9 cellular contexts compared by ENCODE assay signal in the genomic region with DNA sequence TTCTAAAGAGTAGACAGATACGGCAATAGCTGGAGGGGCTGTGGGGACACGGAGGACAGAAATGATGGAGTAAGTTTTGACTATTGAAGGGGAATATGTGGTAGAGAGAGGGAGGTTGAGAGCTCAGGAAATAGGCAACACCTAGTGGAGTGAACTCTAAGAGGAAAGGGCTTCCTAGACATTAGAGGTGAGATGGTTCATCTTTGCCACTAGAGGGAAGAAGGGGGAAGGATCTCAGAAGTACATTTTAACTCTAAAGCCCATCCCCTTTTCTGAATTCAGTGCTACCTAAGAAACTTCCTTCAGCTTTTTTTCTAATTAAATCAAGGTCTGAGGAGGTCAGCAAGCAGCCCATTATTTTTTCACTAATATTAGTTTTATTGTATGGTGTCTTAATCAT.
A peak's percentile ranks its signal among the peaks of the same experiment; 100 is the strongest.
DNase-seq lines count a peak whose midpoint lies in the region; ATAC-seq and TF ChIP-seq lines count a peak whose summit lies in the region.
"Had no signal": no experiment of that assay in that cellular context is flagged by ENCODE, and none has a peak within 500 bp of the region (broad histone marks: within the 10 kb centered on the region; RNA-seq: fewer than 3 reads in every experiment).

No MANE protein-coding gene starts in this region.

- no peak overlapping the region for H3K4me3 ChIP-seq in Jurkat, Clone E6-1 (ENCODE audit: low read length)
- H3K4me3 ChIP-seq in colonic mucosa, result no peak overlapping the region

- H3K4me1 Mint-ChIP-seq in activated T-cell treated with anti-CD3 and anti-CD28 coated beads, Interleukin-2, amount 50 U/mL, for 4 hours (ENCODE audit: low read depth), result no peaks in the 10 kb centered on the region

- no peaks in the 10 kb centered on the region for H3K4me1 ChIP-seq in colonic mucosa

- H3K36me3 Mint-ChIP-seq in activated T-cell treated with anti-CD3 and anti-CD28 coated beads, Interleukin-2, amount 50 U/mL, for 4 hours (ENCODE audit: insufficient read depth), result no peaks in the 10 kb centered on the region

- H3K36me3 ChIP-seq in colonic mucosa, result no peaks in the 10 kb centered on the region

- no peaks in the 10 kb centered on the region for H3K27me3 ChIP-seq in colonic mucosa

- no peak overlapping the region for H3K9ac ChIP-seq in colonic mucosa (ENCODE audit: low read depth in 2 of 2, low read length in 2 of 2)

- peak; percentile 21 for DNase-seq in Jurkat, Clone E6-1 (ENCODE audit: low read depth, low spot score)
- DNase-seq in amniotic epithelial cell (ENCODE audit: low read depth) (peak; percentile 1), globus pallidus (ENCODE audit: low spot score) (no peak), colonic mucosa (no peak), MV-4-11 (lab: John Stamatoyannopoulos, UW) (no peak)
- no peak for DNase-seq in activated T-cell treated with anti-CD3 and anti-CD28 coated beads, Interleukin-2, amount 50 U/mL, for 4 hours
- DNase-seq: NCI-H1694 had no signal

- peaks cover 5% of the 10 kb centered on the region for H3K9me3 Mint-ChIP-seq in activated T-cell treated with anti-CD3 and anti-CD28 coated beads, Interleukin-2, amount 50 U/mL, for 4 hours

- intact Hi-C loops in colonic mucosa (cut with DNase I), result no loop called here

- peak; percentile 57 for TF ChIP-seq CTCF in 22Rv1 (IDR thresholded peaks at IDR 0.05)
- TF ChIP-seq CTCF in colonic mucosa (IDR thresholded peaks at IDR 0.05), result no peak

- no peak overlapping the region for H3K4me3 Mint-ChIP-seq in activated T-cell treated with anti-CD3 and anti-CD28 coated beads, Interleukin-2, amount 50 U/mL, for 4 hours

- H3K27me3 Mint-ChIP-seq in activated T-cell treated with anti-CD3 and anti-CD28 coated beads, Interleukin-2, amount 50 U/mL, for 4 hours (ENCODE audit: low read depth), result no peaks in the 10 kb centered on the region

- H3K27ac ChIP-seq in 22Rv1, result no peak overlapping the region
- H3K27ac ChIP-seq in colonic mucosa, result no peak overlapping the region

- no peaks in the 10 kb centered on the region for H3K9me3 ChIP-seq in colonic mucosa

- peak; percentile 86 for ATAC-seq in GM18861 (IDR thresholded peaks at IDR 0.05; ENCODE audit: unreplicated experiment)
- ATAC-seq in activated T-cell treated with anti-CD3 and anti-CD28 coated beads, Interleukin-2, amount 50 U/mL, for 4 hours, result no peak

Comparison
In these comparisons a context has a peak if more than half of its experiments do, and no peak if none do; other contexts are left out.
1. DNase-seq: peak in Jurkat, Clone E6-1 (single experiment) and amniotic epithelial cell (single experiment); none in globus pallidus (single experiment), colonic mucosa (single experiment), MV-4-11 (single experiment) and activated T-cell treated with anti-CD3 and anti-CD28 coated beads, Interleukin-2, amount 50 U/mL, for 4 hours (single experiment).